Comparison of ENCODE assay signal across 1 cellular context in the genomic region with DNA sequence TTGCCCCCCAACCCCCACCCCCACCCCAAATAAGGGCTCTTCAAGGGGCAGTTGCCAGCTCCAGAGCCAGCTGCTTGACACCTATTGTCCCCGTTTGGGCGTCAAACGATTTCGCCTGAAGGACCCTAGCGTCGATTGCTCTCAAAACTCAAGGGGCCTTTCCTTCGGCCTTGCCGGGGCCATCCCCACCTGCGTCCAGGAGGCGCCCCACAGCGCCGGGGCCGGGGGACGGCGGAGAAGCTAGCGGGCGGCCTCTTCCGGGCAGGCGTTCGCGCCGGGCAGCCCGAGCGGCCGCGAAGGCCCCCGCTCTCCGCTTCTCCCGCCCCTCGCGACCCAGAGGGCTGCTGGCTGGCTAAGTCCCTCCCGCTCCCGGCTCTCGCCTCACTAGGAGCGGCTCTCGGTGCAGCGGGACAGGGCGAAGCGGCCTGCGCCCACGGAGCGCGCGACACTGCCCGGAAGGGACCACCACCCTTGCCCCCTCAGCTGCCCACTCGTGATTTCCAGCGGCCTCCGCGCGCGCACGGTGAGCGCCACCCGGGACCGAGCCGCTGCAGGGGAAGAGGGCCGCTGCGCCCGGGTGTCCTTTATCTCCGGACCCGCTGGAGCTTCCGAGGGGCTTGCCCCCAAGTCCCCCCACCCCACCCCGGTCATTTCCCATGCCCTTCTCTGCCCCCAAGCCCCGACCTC.
TF ChIP-seq lines count a peak whose summit lies in the region.

A gene with protein sequence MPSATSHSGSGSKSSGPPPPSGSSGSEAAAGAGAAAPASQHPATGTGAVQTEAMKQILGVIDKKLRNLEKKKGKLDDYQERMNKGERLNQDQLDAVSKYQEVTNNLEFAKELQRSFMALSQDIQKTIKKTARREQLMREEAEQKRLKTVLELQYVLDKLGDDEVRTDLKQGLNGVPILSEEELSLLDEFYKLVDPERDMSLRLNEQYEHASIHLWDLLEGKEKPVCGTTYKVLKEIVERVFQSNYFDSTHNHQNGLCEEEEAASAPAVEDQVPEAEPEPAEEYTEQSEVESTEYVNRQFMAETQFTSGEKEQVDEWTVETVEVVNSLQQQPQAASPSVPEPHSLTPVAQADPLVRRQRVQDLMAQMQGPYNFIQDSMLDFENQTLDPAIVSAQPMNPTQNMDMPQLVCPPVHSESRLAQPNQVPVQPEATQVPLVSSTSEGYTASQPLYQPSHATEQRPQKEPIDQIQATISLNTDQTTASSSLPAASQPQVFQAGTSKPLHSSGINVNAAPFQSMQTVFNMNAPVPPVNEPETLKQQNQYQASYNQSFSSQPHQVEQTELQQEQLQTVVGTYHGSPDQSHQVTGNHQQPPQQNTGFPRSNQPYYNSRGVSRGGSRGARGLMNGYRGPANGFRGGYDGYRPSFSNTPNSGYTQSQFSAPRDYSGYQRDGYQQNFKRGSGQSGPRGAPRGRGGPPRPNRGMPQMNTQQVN (plus strand): TSS at position 383 of the 687 bp plus-strand sequence. CDS start 690 bp downstream, outside the sequence.

TF ChIP-seq in K562, 482 proteins besides CTCF, POLR2A, EP300 and RAD21 (continued from another document and continues in another):
- TF ChIP-seq JUND (IDR thresholded peaks at IDR 0.05; ENCODE audit: borderline replicate concordance, low read depth, low read length) (peak; percentile 29; the same call in 1 of the 2 replicates), JUND (tag; IDR thresholded peaks at IDR 0.05; ENCODE audit: borderline replicate concordance, low read depth, low read length) (peak; percentile 22; the same call in 1 of the 3 replicates), SAFB2 (IDR thresholded peaks at IDR 0.05; ENCODE audit: borderline replicate concordance, low read depth, low read length, severe bottlenecking) (no peak), HNRNPK (IDR thresholded peaks at IDR 0.05; ENCODE audit: low read depth, low read length, poor library complexity, severe bottlenecking) (peak; percentile 15), ILF3 (IDR thresholded peaks at IDR 0.05; ENCODE audit: borderline replicate concordance) (peak; percentile 93), FOS (IDR thresholded peaks at IDR 0.05; ENCODE audit: extremely low read depth, insufficient read length) (no peak), FOXJ3 (CRISPR knock-in tag; IDR thresholded peaks at IDR 0.05) (no peak), ZNF263 (CRISPR knock-in tag; IDR thresholded peaks at IDR 0.05; ENCODE audit: borderline replicate concordance) (no peak; the same call in 1 of the 2 replicates), KLF6 (CRISPR knock-in tag; IDR thresholded peaks at IDR 0.05; ENCODE audit: borderline replicate concordance) (no peak), EWSR1 (IDR thresholded peaks at IDR 0.05; ENCODE audit: borderline replicate concordance, low read depth, partially characterized antibody) (no peak), ZNF717 (CRISPR knock-in tag; IDR thresholded peaks at IDR 0.05) (no peak), HDGF (IDR thresholded peaks at IDR 0.05) (no peak), RBM25 (IDR thresholded peaks at IDR 0.05; ENCODE audit: low read depth, low read length, severe bottlenecking) (peak; percentile 3), U2AF2 (optimal IDR thresholded peaks at IDR 0.05; ENCODE audit: low read depth, low read length) (no peak), ZNF764 (CRISPR knock-in tag; IDR thresholded peaks at IDR 0.05; ENCODE audit: low read depth) (no peak), PHTF2 (CRISPR knock-in tag; IDR thresholded peaks at IDR 0.05) (no peak), BACH1 (tag; IDR thresholded peaks at IDR 0.05) (no peak), LEF1 (IDR thresholded peaks at IDR 0.05) (no peak), ARHGAP35 (IDR thresholded peaks at IDR 0.05; ENCODE audit: partially characterized antibody) (no peak), ARID2 (IDR thresholded peaks at IDR 0.05) (no peak), NBN (IDR thresholded peaks at IDR 0.05; ENCODE audit: low read depth) (no peak), ZNF75A (CRISPR knock-in tag; IDR thresholded peaks at IDR 0.05) (no peak), DNMT1 (IDR thresholded peaks at IDR 0.05) (no peak), STAT5B (CRISPR knock-in tag; IDR thresholded peaks at IDR 0.05) (no peak), ZNF77 (CRISPR knock-in tag; IDR thresholded peaks at IDR 0.05) (no peak), RBM39 (optimal IDR thresholded peaks at IDR 0.05; ENCODE audit: low read depth, low read length) (no peak)
- TF ChIP-seq, protein P1, sequence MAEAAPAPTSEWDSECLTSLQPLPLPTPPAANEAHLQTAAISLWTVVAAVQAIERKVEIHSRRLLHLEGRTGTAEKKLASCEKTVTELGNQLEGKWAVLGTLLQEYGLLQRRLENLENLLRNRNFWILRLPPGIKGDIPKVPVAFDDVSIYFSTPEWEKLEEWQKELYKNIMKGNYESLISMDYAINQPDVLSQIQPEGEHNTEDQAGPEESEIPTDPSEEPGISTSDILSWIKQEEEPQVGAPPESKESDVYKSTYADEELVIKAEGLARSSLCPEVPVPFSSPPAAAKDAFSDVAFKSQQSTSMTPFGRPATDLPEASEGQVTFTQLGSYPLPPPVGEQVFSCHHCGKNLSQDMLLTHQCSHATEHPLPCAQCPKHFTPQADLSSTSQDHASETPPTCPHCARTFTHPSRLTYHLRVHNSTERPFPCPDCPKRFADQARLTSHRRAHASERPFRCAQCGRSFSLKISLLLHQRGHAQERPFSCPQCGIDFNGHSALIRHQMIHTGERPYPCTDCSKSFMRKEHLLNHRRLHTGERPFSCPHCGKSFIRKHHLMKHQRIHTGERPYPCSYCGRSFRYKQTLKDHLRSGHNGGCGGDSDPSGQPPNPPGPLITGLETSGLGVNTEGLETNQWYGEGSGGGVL (CRISPR knock-in tag; IDR thresholded peaks at IDR 0.05): no peak
- TF ChIP-seq, protein P2, sequence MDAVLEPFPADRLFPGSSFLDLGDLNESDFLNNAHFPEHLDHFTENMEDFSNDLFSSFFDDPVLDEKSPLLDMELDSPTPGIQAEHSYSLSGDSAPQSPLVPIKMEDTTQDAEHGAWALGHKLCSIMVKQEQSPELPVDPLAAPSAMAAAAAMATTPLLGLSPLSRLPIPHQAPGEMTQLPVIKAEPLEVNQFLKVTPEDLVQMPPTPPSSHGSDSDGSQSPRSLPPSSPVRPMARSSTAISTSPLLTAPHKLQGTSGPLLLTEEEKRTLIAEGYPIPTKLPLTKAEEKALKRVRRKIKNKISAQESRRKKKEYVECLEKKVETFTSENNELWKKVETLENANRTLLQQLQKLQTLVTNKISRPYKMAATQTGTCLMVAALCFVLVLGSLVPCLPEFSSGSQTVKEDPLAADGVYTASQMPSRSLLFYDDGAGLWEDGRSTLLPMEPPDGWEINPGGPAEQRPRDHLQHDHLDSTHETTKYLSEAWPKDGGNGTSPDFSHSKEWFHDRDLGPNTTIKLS (IDR thresholded peaks at IDR 0.05; ENCODE audit: borderline replicate concordance, low read depth): no peak
- TF ChIP-seq, protein P3, sequence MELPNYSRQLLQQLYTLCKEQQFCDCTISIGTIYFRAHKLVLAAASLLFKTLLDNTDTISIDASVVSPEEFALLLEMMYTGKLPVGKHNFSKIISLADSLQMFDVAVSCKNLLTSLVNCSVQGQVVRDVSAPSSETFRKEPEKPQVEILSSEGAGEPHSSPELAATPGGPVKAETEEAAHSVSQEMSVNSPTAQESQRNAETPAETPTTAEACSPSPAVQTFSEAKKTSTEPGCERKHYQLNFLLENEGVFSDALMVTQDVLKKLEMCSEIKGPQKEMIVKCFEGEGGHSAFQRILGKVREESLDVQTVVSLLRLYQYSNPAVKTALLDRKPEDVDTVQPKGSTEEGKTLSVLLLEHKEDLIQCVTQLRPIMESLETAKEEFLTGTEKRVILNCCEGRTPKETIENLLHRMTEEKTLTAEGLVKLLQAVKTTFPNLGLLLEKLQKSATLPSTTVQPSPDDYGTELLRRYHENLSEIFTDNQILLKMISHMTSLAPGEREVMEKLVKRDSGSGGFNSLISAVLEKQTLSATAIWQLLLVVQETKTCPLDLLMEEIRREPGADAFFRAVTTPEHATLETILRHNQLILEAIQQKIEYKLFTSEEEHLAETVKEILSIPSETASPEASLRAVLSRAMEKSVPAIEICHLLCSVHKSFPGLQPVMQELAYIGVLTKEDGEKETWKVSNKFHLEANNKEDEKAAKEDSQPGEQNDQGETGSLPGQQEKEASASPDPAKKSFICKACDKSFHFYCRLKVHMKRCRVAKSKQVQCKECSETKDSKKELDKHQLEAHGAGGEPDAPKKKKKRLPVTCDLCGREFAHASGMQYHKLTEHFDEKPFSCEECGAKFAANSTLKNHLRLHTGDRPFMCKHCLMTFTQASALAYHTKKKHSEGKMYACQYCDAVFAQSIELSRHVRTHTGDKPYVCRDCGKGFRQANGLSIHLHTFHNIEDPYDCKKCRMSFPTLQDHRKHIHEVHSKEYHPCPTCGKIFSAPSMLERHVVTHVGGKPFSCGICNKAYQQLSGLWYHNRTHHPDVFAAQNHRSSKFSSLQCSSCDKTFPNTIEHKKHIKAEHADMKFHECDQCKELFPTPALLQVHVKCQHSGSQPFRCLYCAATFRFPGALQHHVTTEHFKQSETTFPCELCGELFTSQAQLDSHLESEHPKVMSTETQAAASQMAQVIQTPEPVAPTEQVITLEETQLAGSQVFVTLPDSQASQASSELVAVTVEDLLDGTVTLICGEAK (IDR thresholded peaks at IDR 0.05): peak; percentile 14; the same call in 1 of the 2 replicates
- TF ChIP-seq, protein P3 (CRISPR knock-in tag; IDR thresholded peaks at IDR 0.05): no peak
- TF ChIP-seq, protein P4, sequence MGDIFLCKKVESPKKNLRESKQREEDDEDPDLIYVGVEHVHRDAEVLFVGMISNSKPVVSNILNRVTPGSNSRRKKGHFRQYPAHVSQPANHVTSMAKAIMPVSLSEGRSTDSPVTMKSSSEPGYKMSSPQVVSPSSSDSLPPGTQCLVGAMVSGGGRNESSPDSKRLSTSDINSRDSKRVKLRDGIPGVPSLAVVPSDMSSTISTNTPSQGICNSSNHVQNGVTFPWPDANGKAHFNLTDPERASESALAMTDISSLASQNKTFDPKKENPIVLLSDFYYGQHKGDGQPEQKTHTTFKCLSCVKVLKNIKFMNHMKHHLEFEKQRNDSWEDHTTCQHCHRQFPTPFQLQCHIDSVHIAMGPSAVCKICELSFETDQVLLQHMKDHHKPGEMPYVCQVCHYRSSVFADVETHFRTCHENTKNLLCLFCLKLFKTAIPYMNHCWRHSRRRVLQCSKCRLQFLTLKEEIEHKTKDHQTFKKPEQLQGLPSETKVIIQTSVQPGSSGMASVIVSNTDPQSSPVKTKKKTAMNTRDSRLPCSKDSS (IDR thresholded peaks at IDR 0.05; ENCODE audit: low read depth, partially characterized antibody): no peak
- TF ChIP-seq, protein P5, sequence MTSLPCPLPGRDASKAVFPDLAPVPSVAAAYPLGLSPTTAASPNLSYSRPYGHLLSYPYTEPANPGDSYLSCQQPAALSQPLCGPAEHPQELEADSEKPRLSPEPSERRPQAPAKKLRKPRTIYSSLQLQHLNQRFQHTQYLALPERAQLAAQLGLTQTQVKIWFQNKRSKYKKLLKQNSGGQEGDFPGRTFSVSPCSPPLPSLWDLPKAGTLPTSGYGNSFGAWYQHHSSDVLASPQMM (CRISPR knock-in tag; IDR thresholded peaks at IDR 0.05): no peak
- TF ChIP-seq, protein P6, sequence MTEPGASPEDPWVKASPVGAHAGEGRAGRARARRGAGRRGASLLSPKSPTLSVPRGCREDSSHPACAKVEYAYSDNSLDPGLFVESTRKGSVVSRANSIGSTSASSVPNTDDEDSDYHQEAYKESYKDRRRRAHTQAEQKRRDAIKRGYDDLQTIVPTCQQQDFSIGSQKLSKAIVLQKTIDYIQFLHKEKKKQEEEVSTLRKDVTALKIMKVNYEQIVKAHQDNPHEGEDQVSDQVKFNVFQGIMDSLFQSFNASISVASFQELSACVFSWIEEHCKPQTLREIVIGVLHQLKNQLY (CRISPR knock-in tag; conservative IDR thresholded peaks at IDR 0.05): no peak
- TF ChIP-seq, protein P7, sequence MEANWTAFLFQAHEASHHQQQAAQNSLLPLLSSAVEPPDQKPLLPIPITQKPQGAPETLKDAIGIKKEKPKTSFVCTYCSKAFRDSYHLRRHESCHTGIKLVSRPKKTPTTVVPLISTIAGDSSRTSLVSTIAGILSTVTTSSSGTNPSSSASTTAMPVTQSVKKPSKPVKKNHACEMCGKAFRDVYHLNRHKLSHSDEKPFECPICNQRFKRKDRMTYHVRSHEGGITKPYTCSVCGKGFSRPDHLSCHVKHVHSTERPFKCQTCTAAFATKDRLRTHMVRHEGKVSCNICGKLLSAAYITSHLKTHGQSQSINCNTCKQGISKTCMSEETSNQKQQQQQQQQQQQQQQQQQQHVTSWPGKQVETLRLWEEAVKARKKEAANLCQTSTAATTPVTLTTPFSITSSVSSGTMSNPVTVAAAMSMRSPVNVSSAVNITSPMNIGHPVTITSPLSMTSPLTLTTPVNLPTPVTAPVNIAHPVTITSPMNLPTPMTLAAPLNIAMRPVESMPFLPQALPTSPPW (CRISPR knock-in tag; IDR thresholded peaks at IDR 0.05): no peak
- TF ChIP-seq, protein P8, sequence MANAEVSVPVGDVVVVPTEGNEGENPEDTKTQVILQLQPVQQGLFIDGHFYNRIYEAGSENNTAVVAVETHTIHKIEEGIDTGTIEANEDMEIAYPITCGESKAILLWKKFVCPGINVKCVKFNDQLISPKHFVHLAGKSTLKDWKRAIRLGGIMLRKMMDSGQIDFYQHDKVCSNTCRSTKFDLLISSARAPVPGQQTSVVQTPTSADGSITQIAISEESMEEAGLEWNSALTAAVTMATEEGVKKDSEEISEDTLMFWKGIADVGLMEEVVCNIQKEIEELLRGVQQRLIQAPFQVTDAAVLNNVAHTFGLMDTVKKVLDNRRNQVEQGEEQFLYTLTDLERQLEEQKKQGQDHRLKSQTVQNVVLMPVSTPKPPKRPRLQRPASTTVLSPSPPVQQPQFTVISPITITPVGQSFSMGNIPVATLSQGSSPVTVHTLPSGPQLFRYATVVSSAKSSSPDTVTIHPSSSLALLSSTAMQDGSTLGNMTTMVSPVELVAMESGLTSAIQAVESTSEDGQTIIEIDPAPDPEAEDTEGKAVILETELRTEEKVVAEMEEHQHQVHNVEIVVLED (CRISPR knock-in tag; IDR thresholded peaks at IDR 0.05): no peak
